Comparison of ENCODE assay signal across 8 cellular contexts in the genomic region with DNA sequence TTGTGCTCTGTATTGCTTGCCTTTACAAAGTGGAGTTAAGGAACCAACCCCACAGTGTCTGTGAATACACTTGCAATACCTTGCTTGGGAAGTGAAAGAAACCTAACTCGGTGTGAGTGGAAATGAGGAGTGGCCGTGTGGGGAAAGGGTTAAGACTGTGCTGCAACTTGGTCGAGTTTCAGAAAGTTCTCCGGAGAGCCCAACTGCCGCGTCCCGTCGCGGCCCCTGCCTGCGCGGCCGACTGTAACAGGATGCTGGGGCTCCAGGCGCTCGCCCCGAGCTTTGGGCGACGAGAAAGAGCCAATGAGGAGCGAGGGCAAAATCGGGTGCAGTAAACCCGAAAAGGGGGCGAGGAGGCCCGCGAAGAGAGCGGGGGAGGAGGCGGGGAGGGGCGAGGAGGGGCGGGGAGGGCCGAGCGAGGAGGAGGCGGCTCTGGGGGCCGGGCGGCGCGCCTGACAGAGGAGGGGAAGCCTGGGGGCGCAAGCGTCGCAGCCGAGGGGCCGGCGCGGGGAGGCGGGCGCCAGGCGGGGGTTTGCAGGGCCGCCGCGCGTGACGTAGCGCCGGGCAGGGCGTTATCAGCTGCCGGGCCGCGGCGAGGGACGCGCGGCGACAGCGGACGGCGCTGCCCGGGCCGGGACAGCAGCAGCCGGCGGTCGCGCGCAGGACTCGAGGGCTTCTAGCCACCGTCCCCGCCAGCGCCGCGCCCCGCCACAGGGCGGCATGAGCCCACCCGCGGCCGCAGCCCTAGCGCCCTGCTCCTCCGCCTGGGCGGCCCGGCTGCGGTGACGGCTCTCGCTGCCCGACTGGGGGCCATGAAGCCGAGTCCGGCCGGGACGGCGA. TPM values are rescaled to one million over a fixed set of nuclear protein-coding genes. Genes with fewer than 3 reads are reported as not detected.
DNase-seq lines count a peak whose midpoint lies in the region; ATAC-seq, FAIRE-seq and TF ChIP-seq lines count a peak whose summit lies in the region.

A gene with protein sequence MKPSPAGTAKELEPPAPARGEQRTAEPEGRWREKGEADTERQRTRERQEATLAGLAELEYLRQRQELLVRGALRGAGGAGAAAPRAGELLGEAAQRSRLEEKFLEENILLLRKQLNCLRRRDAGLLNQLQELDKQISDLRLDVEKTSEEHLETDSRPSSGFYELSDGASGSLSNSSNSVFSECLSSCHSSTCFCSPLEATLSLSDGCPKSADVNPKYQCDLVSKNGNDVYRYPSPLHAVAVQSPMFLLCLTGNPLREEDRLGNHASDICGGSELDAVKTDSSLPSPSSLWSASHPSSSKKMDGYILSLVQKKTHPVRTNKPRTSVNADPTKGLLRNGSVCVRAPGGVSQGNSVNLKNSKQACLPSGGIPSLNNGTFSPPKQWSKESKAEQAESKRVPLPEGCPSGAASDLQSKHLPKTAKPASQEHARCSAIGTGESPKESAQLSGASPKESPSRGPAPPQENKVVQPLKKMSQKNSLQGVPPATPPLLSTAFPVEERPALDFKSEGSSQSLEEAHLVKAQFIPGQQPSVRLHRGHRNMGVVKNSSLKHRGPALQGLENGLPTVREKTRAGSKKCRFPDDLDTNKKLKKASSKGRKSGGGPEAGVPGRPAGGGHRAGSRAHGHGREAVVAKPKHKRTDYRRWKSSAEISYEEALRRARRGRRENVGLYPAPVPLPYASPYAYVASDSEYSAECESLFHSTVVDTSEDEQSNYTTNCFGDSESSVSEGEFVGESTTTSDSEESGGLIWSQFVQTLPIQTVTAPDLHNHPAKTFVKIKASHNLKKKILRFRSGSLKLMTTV (plus strand): TSS at position 572 of the 840 bp plus-strand sequence. CDS start 241 bp downstream, at position 813.

- TF ChIP-seq POLR2A in A549 (IDR thresholded peaks at IDR 0.05; ENCODE audit: low read length) (no peak), ovary (IDR thresholded peaks at IDR 0.05) (peak; percentile 55), vagina (IDR thresholded peaks at IDR 0.05) (peak in 1 of 2 donors; percentile 37)

- no peak for TF ChIP-seq RAD21 in A549 (conservative IDR thresholded peaks at IDR 0.05 in 1 of 2, IDR thresholded peaks at IDR 0.05 in 1 of 2)

- H3K27ac Mint-ChIP-seq in activated naive CD8-positive, alpha-beta T cell treated with anti-CD3 and anti-CD28 coated beads, Interleukin-2, amount 10 ng/mL, durations not matched to agents 7 days and 5 days, result no peak within 1 kb of the TSS

- peak within 1 kb of the TSS; percentile 83 for H3K4me3 Mint-ChIP-seq in activated naive CD8-positive, alpha-beta T cell treated with anti-CD3 and anti-CD28 coated beads, Interleukin-2, amount 10 ng/mL, durations not matched to agents 7 days and 5 days

- H3K27ac ChIP-seq in A549, result peak within 1 kb of the TSS; percentile 62 to 83; a peak in 5 of 6 replicates
- no peak within 1 kb of the TSS for H3K27ac ChIP-seq in Panc1 (ENCODE audit: low read length)
- peak within 1 kb of the TSS; percentile 98 for H3K27ac ChIP-seq in cardiac muscle cell
- H3K27ac ChIP-seq in ovary, result peak within 1 kb of the TSS; percentile 96 to 97
- H3K27ac ChIP-seq in vagina, result peak within 1 kb of the TSS; percentile 94

- peak within 1 kb of the TSS; percentile 99 for H3K4me2 ChIP-seq in A549

- no peaks in the 10 kb centered on the region for H3K36me3 ChIP-seq in Panc1 (ENCODE audit: control insufficient read depth, insufficient read depth, low read length)
- peaks cover 12% of the 10 kb centered on the region for H3K36me3 ChIP-seq in cardiac muscle cell
- no peaks in the 10 kb centered on the region for H3K36me3 ChIP-seq in ovary
- H3K36me3 ChIP-seq in vagina, result peaks cover 0 to 13% of the 10 kb centered on the region in 2 donors

- no peaks in the 10 kb centered on the region for H3K9me3 ChIP-seq in A549
- no peaks in the 10 kb centered on the region for H3K9me3 ChIP-seq in Panc1 (ENCODE audit: control insufficient read depth, insufficient read depth, low read depth, low read length)
- H3K9me3 ChIP-seq in cardiac muscle cell (ENCODE audit: low read depth), result no peaks in the 10 kb centered on the region
- H3K9me3 ChIP-seq in ovary, result no peaks in the 10 kb centered on the region
- H3K9me3 ChIP-seq in vagina, result no peaks in the 10 kb centered on the region

- H3K27me3 ChIP-seq in Panc1 (ENCODE audit: control insufficient read depth, insufficient read depth, low read length) (peaks cover 20% of the 10 kb centered on the region), cardiac muscle cell (no peaks in the 10 kb centered on the region), ovary (no peaks in the 10 kb centered on the region), vagina (no peaks in the 10 kb centered on the region)

- TF ChIP-seq CTCF in A549 (IDR thresholded peaks at IDR 0.05), result 0 out of 3 replicates have a peak, but pooled peaks have one; percentile 7
- no peak for TF ChIP-seq CTCF in Panc1 (IDR thresholded peaks at IDR 0.05)
- TF ChIP-seq CTCF in cardiac muscle cell (IDR thresholded peaks at IDR 0.05; ENCODE audit: low read depth, low read length), result no peak
- TF ChIP-seq CTCF in ovary (IDR thresholded peaks at IDR 0.05), result peak in 2 of 3 donors; percentile 12 to 37
- no peak for TF ChIP-seq CTCF in vagina (IDR thresholded peaks at IDR 0.05)

- H3K4me1 ChIP-seq in A549 (peaks cover 3% of the 10 kb centered on the region; the same call in 1 of the 3 replicates), Panc1 (ENCODE audit: control insufficient read depth, insufficient read depth, low read length) (no peaks in the 10 kb centered on the region), cardiac muscle cell (ENCODE audit: low read depth) (peaks cover 56% of the 10 kb centered on the region), ovary (ENCODE audit: insufficient read depth) (no peaks in the 10 kb centered on the region), vagina (peaks cover 21% of the 10 kb centered on the region)

- no TSS peak for BruUV-seq in Panc1 (replicated peaks; lab: Mats Ljungman, UMichigan)

- H3K4me3 ChIP-seq in A549, result peak within 1 kb of the TSS; percentile 77
- peak within 1 kb of the TSS; percentile 49 to 67 for H3K4me3 ChIP-seq in Panc1 (ENCODE audit: low read depth in 2 of 2, low read length in 2 of 2)
- peak within 1 kb of the TSS; percentile 86 for H3K4me3 ChIP-seq in cardiac muscle cell
- peak within 1 kb of the TSS; percentile 55 for H3K4me3 ChIP-seq in ovary
- H3K4me3 ChIP-seq in vagina, result peak within 1 kb of the TSS; percentile 59 to 81

- peaks cover 17% of the 10 kb centered on the region for H3K4me1 Mint-ChIP-seq in activated naive CD8-positive, alpha-beta T cell treated with anti-CD3 and anti-CD28 coated beads, Interleukin-2, amount 10 ng/mL, durations not matched to agents 7 days and 5 days

- WGBS in A549 (ENCODE audit: missing lambda C conversion rate), result under 1% methylated on average over 18 of the region's 94 CpGs
- 0 to 1% (median 0%) methylated on average over 59 to 93 of the region's 94 CpGs for WGBS in ovary, 3 donors

- no peaks in the 10 kb centered on the region for H3K36me3 Mint-ChIP-seq in activated naive CD8-positive, alpha-beta T cell treated with anti-CD3 and anti-CD28 coated beads, Interleukin-2, amount 10 ng/mL, durations not matched to agents 7 days and 5 days

- intact Hi-C loops in Panc1 (cut with micrococcal nuclease; ENCODE audit: unreplicated experiment), result loop anchor here (10.0 kb wide), 1 partner anchor 807 kb away; no protein-coding TSS in a partner anchor
- intact Hi-C loops in ovary (cut with DNase I), result loop anchor here in 2 of 4 donors (5.0 to 10.0 kb wide), 2 partner anchors 133 to 135 kb away; no protein-coding TSS in a partner anchor
- intact Hi-C loops in vagina (cut with DNase I), result loop anchor here (10.0 kb wide), 1 partner anchor 387 kb away; no protein-coding TSS in a partner anchor

- H3K27me3 Mint-ChIP-seq in activated naive CD8-positive, alpha-beta T cell treated with anti-CD3 and anti-CD28 coated beads, Interleukin-2, amount 10 ng/mL, durations not matched to agents 7 days and 5 days, result peaks cover 53% of the 10 kb centered on the region

- TF ChIP-seq EP300 in A549 (IDR thresholded peaks at IDR 0.05) (no peak), ovary (IDR thresholded peaks at IDR 0.05) (no peak)

- no peak for FAIRE-seq in A549 (lab: Jason Lieb, UNC)

- ATAC-seq in A549, result peak; percentile 61 to 71
- ATAC-seq in GM18517 (IDR thresholded peaks at IDR 0.05; ENCODE audit: unreplicated experiment), result peak; percentile 29
- peak; percentile 40 for ATAC-seq in HG02938 (IDR thresholded peaks at IDR 0.05; ENCODE audit: unreplicated experiment)
- ATAC-seq in Panc1, result peak; percentile 78
- peak; percentile 66 for ATAC-seq in activated naive CD8-positive, alpha-beta T cell treated with anti-CD3 and anti-CD28 coated beads, Interleukin-2, amount 10 ng/mL, durations not matched to agents 7 days and 5 days (ENCODE audit: low read depth)

- no peaks in the 10 kb centered on the region for H3K9me3 Mint-ChIP-seq in activated naive CD8-positive, alpha-beta T cell treated with anti-CD3 and anti-CD28 coated beads, Interleukin-2, amount 10 ng/mL, durations not matched to agents 7 days and 5 days

- in situ Hi-C loops in Panc1 (cut with HindIII; ENCODE audit: low pct_unique_long_range_greater_than_20kb, low sequenced_read_pairs), result no loop called here

- CTCF ChIA-PET in A549 (lab: Yijun Ruan, JAX) (interaction anchor here (0.6 to 8.7 kb wide), 14 partner anchors 25 to 827 kb away, joined by 3 to 78 read pairs (median 4); no protein-coding TSS in a partner anchor), Panc1 (lab: Charles Lee) (interaction anchor here (0.6 to 1.0 kb wide), 3 partner anchors 87 to 163 kb away, joined by 3 to 9 read pairs (median 3); no protein-coding TSS in a partner anchor)

- POLR2A ChIA-PET in A549 (lab: Yijun Ruan, JAX), result interaction anchor here (0.6 to 3.2 kb wide), 10 partner anchors 10 to 1065 kb away, joined by 3 to 23 read pairs (median 4); no protein-coding TSS in a partner anchor
- POLR2A ChIA-PET in Panc1 (lab: Charles Lee), result no interaction called here
- POLR2A ChIA-PET in activated naive CD8-positive, alpha-beta T cell treated with anti-CD3 and anti-CD28 coated beads, Interleukin-2, amount 10 ng/mL, durations not matched to agents 7 days and 5 days (lab: Charles Lee), result no interaction called here

- peak; percentile 16 to 35 for DNase-seq in A549 (ENCODE audit: low read depth in 1 of 2, low spot score in 1 of 2)
- DNase-seq in Panc1 (ENCODE audit: low read depth, low spot score), result no peak
- DNase-seq in activated naive CD8-positive, alpha-beta T cell treated with anti-CD3 and anti-CD28 coated beads, Interleukin-2, amount 10 ng/mL, durations not matched to agents 7 days and 5 days, result peak; percentile 60
- DNase-seq in cardiac muscle cell (ENCODE audit: low read depth in 1 of 2, low spot score in 1 of 2), result peak; percentile 86 to 96
- peak; percentile 81 to 85 (median 82) for DNase-seq in ovary
- DNase-seq in vagina (ENCODE audit: extremely low spot score in 2 of 2), result no peak

RNA-seq across cellular contexts. Expression of the gene that starts here (rescaled TPM):
- 0.37 and 0.45 TPM in 2 replicates for polyA plus RNA-seq in A549 (2011; rRNA removed)
- 0.16 and 0.19 TPM in 2 replicates for polyA plus RNA-seq in A549 (2012; cell fraction: cytosol; rRNA removed)
- polyA plus RNA-seq in A549 (2012; cell fraction: nucleus; rRNA removed), result 0.19 and 0.53 TPM in 2 replicates
- polyA plus RNA-seq in A549 (2017; fragmentation: RNase III; extraction: RNeasy Plus Mini Kit Qiagen cat#74134 plus additional on column Dnase treatment), result 0.68 to 0.89 TPM (median 0.84 TPM) in 3 replicates
- polyA minus RNA-seq in A549 (2011; rRNA and poly(A)+ RNA removed), result 0.29 and 0.58 TPM in 2 replicates
- total RNA-seq in Panc1 (2021; ENCODE audit: unreplicated experiment), result 0.15 TPM
- 0.12 TPM for polyA plus RNA-seq in Panc1 (2012; ENCODE audit: insufficient read length)
- under 1 TPM; 0.50 to 0.65 TPM for total RNA-seq in activated naive CD8-positive, alpha-beta T cell treated with anti-CD3 and anti-CD28 coated beads, Interleukin-2, amount 10 ng/mL, durations not matched to agents 7 days and 5 days
- 259 and 324 TPM in 2 replicates for total RNA-seq in cardiac muscle cell
- polyA plus RNA-seq in cardiac muscle cell, result 197 and 291 TPM in 2 replicates
- total RNA-seq in ovary, result 10 to 100 TPM; 15.5 to 39.3 (median 22.7) TPM
- polyA plus RNA-seq in ovary, result 10 to 100 TPM; 21.0 to 37.0 TPM
- total RNA-seq in vagina, result 9.8 TPM

Comparison
In these comparisons a context has a peak if more than half of its experiments do, and no peak if none do; other contexts are left out.
1. RNA of the gene that starts here (polyA plus RNA-seq): 197 to 291 TPM in cardiac muscle cell and 21.0 to 37.0 TPM in ovary; 0.16 to 0.89 TPM in A549; every median in the first group is over 10 times any median in the second.
2. Peak in DNase-seq, ATAC-seq, H3K4me3 ChIP-seq, H3K27ac ChIP-seq and H3K4me2 ChIP-seq in A549; RNA of the gene not detected or under 1 TPM.
3. Peak in ATAC-seq and H3K4me3 ChIP-seq in Panc1; RNA of the gene not detected or under 1 TPM.
4. Peak in DNase-seq and ATAC-seq in activated naive CD8-positive, alpha-beta T cell treated with anti-CD3 and anti-CD28 coated beads, Interleukin-2, amount 10 ng/mL, durations not matched to agents 7 days and 5 days; RNA of the gene not detected or under 1 TPM.
5. DNase-seq: peak in cardiac muscle cell (2 of 2) and ovary (5 of 5); none in Panc1 (single experiment) and vagina (0 of 2).
6. CTCF ChIP-seq: peak in A549 (single experiment) and ovary (2 of 3); none in Panc1 (single experiment), cardiac muscle cell (single experiment) and vagina (0 of 3).
7. Peak in every context shown above with its lines, with median percentiles within 50 percentile points of each other: ATAC-seq and H3K4me3 ChIP-seq.